In the genomic region with DNA sequence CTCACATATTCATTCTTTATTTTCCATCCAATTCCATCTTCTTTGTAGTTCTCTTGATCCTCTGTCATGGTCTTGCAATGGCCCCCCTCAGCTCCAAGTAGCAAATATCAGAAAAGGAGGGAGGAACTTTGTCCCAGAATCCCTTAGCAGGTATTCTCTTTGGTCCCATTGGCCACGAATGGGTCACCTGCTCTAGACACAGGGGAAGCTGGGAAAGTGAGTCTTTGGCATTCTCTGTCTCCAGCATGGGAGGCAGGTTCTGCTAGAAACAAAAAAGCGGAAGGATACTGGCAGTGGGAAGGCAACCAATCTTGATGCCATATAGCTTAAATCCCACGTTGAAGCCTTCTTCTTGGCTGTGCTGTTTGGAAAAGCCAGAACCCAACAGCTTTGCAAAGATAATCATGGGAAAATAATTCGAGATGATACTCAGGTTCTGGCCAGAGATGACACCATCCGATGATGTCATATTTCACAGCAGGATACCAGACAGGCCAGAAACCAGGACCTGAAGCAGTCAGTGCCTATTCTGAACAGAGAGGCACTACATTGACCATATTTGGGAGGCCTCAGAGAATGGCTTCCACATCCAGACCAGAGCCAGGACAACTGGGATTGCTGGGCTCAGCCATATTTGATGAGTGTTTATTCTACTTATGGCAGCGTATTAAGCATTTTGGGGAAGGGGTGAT, we compare ENCODE assay signal across 2 cellular contexts.
TF ChIP-seq lines count a peak whose summit lies in the region.

No MANE protein-coding gene starts in this region.

TF ChIP-seq in A549, 52 proteins besides CTCF, POLR2A, EP300 and RAD21 (continued from another document):
- TF ChIP-seq CBX2 (IDR thresholded peaks at IDR 0.05; ENCODE audit: borderline replicate concordance, low read depth): no peak
- TF ChIP-seq, protein P1, sequence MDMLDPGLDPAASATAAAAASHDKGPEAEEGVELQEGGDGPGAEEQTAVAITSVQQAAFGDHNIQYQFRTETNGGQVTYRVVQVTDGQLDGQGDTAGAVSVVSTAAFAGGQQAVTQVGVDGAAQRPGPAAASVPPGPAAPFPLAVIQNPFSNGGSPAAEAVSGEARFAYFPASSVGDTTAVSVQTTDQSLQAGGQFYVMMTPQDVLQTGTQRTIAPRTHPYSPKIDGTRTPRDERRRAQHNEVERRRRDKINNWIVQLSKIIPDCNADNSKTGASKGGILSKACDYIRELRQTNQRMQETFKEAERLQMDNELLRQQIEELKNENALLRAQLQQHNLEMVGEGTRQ (IDR thresholded peaks at IDR 0.05): no peak
- TF ChIP-seq JUN (IDR thresholded peaks at IDR 0.05): no peak
- no peak for TF ChIP-seq FOSL2 (IDR thresholded peaks at IDR 0.05)
- no peak for TF ChIP-seq FOSL2 (CRISPR knock-in tag; IDR thresholded peaks at IDR 0.05)
- TF ChIP-seq ZFP36 (IDR thresholded peaks at IDR 0.05; ENCODE audit: borderline replicate concordance, partially characterized antibody): no peak
- TF ChIP-seq TP53 (CRISPR knock-in tag; IDR thresholded peaks at IDR 0.05): no peak
- no peak for TF ChIP-seq ZC3H11A (IDR thresholded peaks at IDR 0.05)
- TF ChIP-seq NR3C1 (IDR thresholded peaks at IDR 0.05): no peak
- no peak for TF ChIP-seq EHF (CRISPR knock-in tag; IDR thresholded peaks at IDR 0.05)
- TF ChIP-seq ZNF302 (CRISPR knock-in tag; IDR thresholded peaks at IDR 0.05): no peak
- no peak for TF ChIP-seq CBX8 (IDR thresholded peaks at IDR 0.05)
- no peak for TF ChIP-seq RNF2 (IDR thresholded peaks at IDR 0.05; ENCODE audit: borderline replicate concordance, low read depth)
- TF ChIP-seq POLR2AphosphoS2 (conservative IDR thresholded peaks at IDR 0.05; ENCODE audit: low read length): no peak
- TF ChIP-seq, protein P2, sequence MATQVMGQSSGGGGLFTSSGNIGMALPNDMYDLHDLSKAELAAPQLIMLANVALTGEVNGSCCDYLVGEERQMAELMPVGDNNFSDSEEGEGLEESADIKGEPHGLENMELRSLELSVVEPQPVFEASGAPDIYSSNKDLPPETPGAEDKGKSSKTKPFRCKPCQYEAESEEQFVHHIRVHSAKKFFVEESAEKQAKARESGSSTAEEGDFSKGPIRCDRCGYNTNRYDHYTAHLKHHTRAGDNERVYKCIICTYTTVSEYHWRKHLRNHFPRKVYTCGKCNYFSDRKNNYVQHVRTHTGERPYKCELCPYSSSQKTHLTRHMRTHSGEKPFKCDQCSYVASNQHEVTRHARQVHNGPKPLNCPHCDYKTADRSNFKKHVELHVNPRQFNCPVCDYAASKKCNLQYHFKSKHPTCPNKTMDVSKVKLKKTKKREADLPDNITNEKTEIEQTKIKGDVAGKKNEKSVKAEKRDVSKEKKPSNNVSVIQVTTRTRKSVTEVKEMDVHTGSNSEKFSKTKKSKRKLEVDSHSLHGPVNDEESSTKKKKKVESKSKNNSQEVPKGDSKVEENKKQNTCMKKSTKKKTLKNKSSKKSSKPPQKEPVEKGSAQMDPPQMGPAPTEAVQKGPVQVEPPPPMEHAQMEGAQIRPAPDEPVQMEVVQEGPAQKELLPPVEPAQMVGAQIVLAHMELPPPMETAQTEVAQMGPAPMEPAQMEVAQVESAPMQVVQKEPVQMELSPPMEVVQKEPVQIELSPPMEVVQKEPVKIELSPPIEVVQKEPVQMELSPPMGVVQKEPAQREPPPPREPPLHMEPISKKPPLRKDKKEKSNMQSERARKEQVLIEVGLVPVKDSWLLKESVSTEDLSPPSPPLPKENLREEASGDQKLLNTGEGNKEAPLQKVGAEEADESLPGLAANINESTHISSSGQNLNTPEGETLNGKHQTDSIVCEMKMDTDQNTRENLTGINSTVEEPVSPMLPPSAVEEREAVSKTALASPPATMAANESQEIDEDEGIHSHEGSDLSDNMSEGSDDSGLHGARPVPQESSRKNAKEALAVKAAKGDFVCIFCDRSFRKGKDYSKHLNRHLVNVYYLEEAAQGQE (IDR thresholded peaks at IDR 0.05): no peak

TF ChIP-seq in GM23338, 12 proteins besides CTCF, POLR2A, EP300 and RAD21:
- TF ChIP-seq, protein P2 (IDR thresholded peaks at IDR 0.05; ENCODE audit: unreplicated experiment): no peak
TF ChIP-seq in GM23338: peak in this region for 0.
